ENCODE assay signal across 9 cellular contexts in genomic region chr1:85579619-85580018, GRCh38. TPM values are rescaled to one million over a fixed set of nuclear protein-coding genes. Genes with fewer than 3 reads are reported as not detected.
DNase-seq lines count a peak whose midpoint lies in the region; ATAC-seq, FAIRE-seq and TF ChIP-seq lines count a peak whose summit lies in the region.
"Had no signal": no experiment of that assay in that cellular context is flagged by ENCODE, and none has a peak within 500 bp of the region (broad histone marks: within the 10 kb centered on the region; RNA-seq: fewer than 3 reads in every experiment).

No MANE protein-coding gene starts in this region.

- no peaks in the 10 kb centered on the region for H3K27me3 ChIP-seq in HCT116 (ENCODE audit: insufficient read depth, low read length)
- H3K27me3 ChIP-seq in keratinocyte (ENCODE audit: control insufficient read depth, extremely low read depth, insufficient read depth, low read length), result no peaks in the 10 kb centered on the region
- H3K27me3 ChIP-seq in stomach, result peaks cover 0 to 51% (median 23%) of the 10 kb centered on the region in 3 donors

- WGBS in stomach, 5 donors, result 8 to 18% (median 16%) methylated on average over 14 to 15 of the region's 15 CpGs

- H3K4me1 Mint-ChIP-seq in MCF 10A (ENCODE audit: insufficient read depth, unreplicated experiment), result peaks cover 29% of the 10 kb centered on the region
- peaks cover 31% of the 10 kb centered on the region for H3K4me1 Mint-ChIP-seq in CD14-positive monocyte

- peaks cover 5 to 18% of the 10 kb centered on the region in 2 experiments; a peak in 3 of 4 replicates for H3K36me3 ChIP-seq in HCT116 (ENCODE audit: control insufficient read depth in 1 of 2, insufficient read depth in 2 of 2, low read length in 2 of 2)
- peaks cover 7 to 21% of the 10 kb centered on the region in 2 experiments for H3K36me3 ChIP-seq in keratinocyte (ENCODE audit: control insufficient read depth in 2 of 2, extremely low read depth in 1 of 2, insufficient read depth in 2 of 2, low read length in 2 of 2)
- peaks cover 3 to 15% (median 10%) of the 10 kb centered on the region in 4 donors for H3K36me3 ChIP-seq in stomach

- intact Hi-C loops in HCT116 (cut with micrococcal nuclease) (loop anchor here (1.0 kb wide), 1 partner anchor 271 kb away; no protein-coding TSS in a partner anchor), MCF 10A (cut with micrococcal nuclease) (loop anchor here (1.0 to 5.0 kb wide), 4 partner anchors 28 to 235 kb away; partner anchors contain the start of gene ZNHIT6), stomach (cut with DNase I; ENCODE audit: low total_unique reads) (no loop called here), CD14-positive monocyte (cut with micrococcal nuclease) (no loop called here)

- peaks cover 55% of the 10 kb centered on the region for H3K36me3 Mint-ChIP-seq in MCF 10A (ENCODE audit: insufficient read depth, unreplicated experiment)
- H3K36me3 Mint-ChIP-seq in CD14-positive monocyte, result peaks cover 0 to 2% of the 10 kb centered on the region in 2 donors

- H3K9me3 ChIP-seq in HCT116 (ENCODE audit: control insufficient read depth in 1 of 2, insufficient read depth in 1 of 2, low read depth in 1 of 2, low read length in 2 of 2) (no peaks in the 10 kb centered on the region), keratinocyte (ENCODE audit: control insufficient read depth, low read depth, low read length) (no peaks in the 10 kb centered on the region), stomach (no peaks in the 10 kb centered on the region)

- RAD21 ChIA-PET in HCT116 (lab: Charles Lee; ENCODE audit: low non-redundant PET in 1 of 2, low total read pairs in 2 of 2, uncharacterized antibody in 2 of 2, unreplicated experiment in 2 of 2), result no interaction called here

- H3K4me1 ChIP-seq in HCT116 (ENCODE audit: control insufficient read depth in 1 of 2, insufficient read depth in 2 of 2, low read length in 2 of 2) (peaks cover 30 to 72% of the 10 kb centered on the region in 2 experiments), keratinocyte (ENCODE audit: control insufficient read depth, extremely low read depth, insufficient read depth, low read length) (peaks cover 50% of the 10 kb centered on the region), stomach (peaks cover 17 to 65% (median 33%) of the 10 kb centered on the region in 4 donors)

- dilution Hi-C loops in keratinocyte (cut with MboI; ENCODE audit: extremely low pct_ligation_motif_present, low sequenced_read_pairs), result no loop called here

- BruUV-seq in HCT116 (replicated peaks; lab: Mats Ljungman, UMichigan) (no TSS peak), MCF 10A (replicated peaks; lab: Mats Ljungman, UMichigan) (no TSS peak)

- no peak for ATAC-seq in HCT116
- no peak for ATAC-seq in activated CD4-positive, CD25-positive, alpha-beta regulatory T cell treated with anti-CD3 and anti-CD28 coated beads, Interleukin-2, amount 50 U/mL, for 24 hours

- H3K27me3 Mint-ChIP-seq in MCF 10A (ENCODE audit: insufficient read depth, unreplicated experiment) (no peaks in the 10 kb centered on the region), CD14-positive monocyte (ENCODE audit: low read depth in 3 of 3) (peaks cover 67 to 88% (median 76%) of the 10 kb centered on the region in 3 donors)

- TF ChIP-seq EP300 in stomach (IDR thresholded peaks at IDR 0.05), result no peak

- CTCF ChIA-PET in HCT116 (lab: Charles Lee) (interaction anchor here (0.6 to 0.7 kb wide), 4 partner anchors 36 to 286 kb away, joined by 3 to 4 read pairs (median 3); no protein-coding TSS in a partner anchor), MCF 10A (lab: Yijun Ruan, JAX) (interaction anchor here (0.9 to 1.1 kb wide), 2 partner anchors 29 to 321 kb away, joined by 3 to 4 read pairs; no protein-coding TSS in a partner anchor)

- TF ChIP-seq POLR2A in HCT116 (IDR thresholded peaks at IDR 0.05; ENCODE audit: borderline replicate concordance, extremely low read depth, insufficient read depth, insufficient read length) (no peak), stomach (IDR thresholded peaks at IDR 0.05) (no peak)

- H3K4me2 ChIP-seq in HCT116 (ENCODE audit: low read length), result peak overlapping the region; percentile 86
- peak overlapping the region; percentile 94 for H3K4me2 ChIP-seq in keratinocyte (ENCODE audit: control insufficient read depth, extremely low read depth, insufficient read depth, low read depth, low read length)

- H3K4me3 ChIP-seq in HCT116 (replicated peaks in 1 of 2; ENCODE audit: low read depth in 1 of 2, low read length in 2 of 2) (no peak overlapping the region), keratinocyte (ENCODE audit: control insufficient read depth in 2 of 3, extremely low read depth in 1 of 3, insufficient read depth in 2 of 3, low read depth in 1 of 3, low read length in 3 of 3) (peak overlapping the region in 2 of 3 experiments; percentile 80 to 95), stomach (peak overlapping the region; percentile 56 to 88 (median 66))

- TF ChIP-seq CTCF in HCT116 (IDR thresholded peaks at IDR 0.05 in 2 of 3, conservative IDR thresholded peaks at IDR 0.05 in 1 of 3; ENCODE audit: borderline replicate concordance in 1 of 3, insufficient read depth in 1 of 3, low read depth in 2 of 3, low read length in 2 of 3) (no peak), MCF 10A (IDR thresholded peaks at IDR 0.05; ENCODE audit: unreplicated experiment) (no peak), keratinocyte (optimal IDR thresholded peaks at IDR 0.05 in 1 of 3, IDR thresholded peaks at IDR 0.05 in 1 of 3, conservative IDR thresholded peaks at IDR 0.05 in 1 of 3; ENCODE audit: extremely low read depth in 1 of 3, insufficient read depth in 2 of 3, low read length in 3 of 3) (no peak), stomach (IDR thresholded peaks at IDR 0.05) (no peak), CD14-positive monocyte (IDR thresholded peaks at IDR 0.05) (no peak)

- H2AFZ ChIP-seq in HCT116 (ENCODE audit: low read depth, low read length, poor library complexity, severe bottlenecking) (no peak overlapping the region), keratinocyte (ENCODE audit: control insufficient read depth, low read length) (peak overlapping the region; percentile 67)

- H3K4me3 Mint-ChIP-seq in MCF 10A (ENCODE audit: unreplicated experiment) (peak overlapping the region; percentile 94), CD14-positive monocyte (peak overlapping the region in 1 of 2 donors; percentile 65)

- POLR2A ChIA-PET in HCT116 (lab: Charles Lee), result interaction anchor here (1.3 kb wide), 1 partner anchor 25 kb away, joined by 3 read pairs; no protein-coding TSS in a partner anchor
- POLR2A ChIA-PET in MCF 10A (lab: Yijun Ruan, JAX), result interaction anchor here (0.5 to 3.4 kb wide), 13 partner anchors 8 to 321 kb away, joined by 3 to 44 read pairs (median 8); partner anchors contain the start of genes BCL10, C1orf52 and DDAH1

- DNase-seq in HCT116 (ENCODE audit: low read depth, low spot score), result no peak
- peak; percentile 41 for DNase-seq in MCF 10A (ENCODE audit: unreplicated experiment)
- DNase-seq in keratinocyte (ENCODE audit: low read depth, low spot score), result no peak
- DNase-seq in stomach, result no peak
- no peak for DNase-seq in NCI-H1105 treated with DMSO at 0.1 percent for 48 hours (lab: John Stamatoyannopoulos, UW)
- no peak for DNase-seq in NCI-H2171 treated with DMSO at 0.1 percent for 48 hours (lab: John Stamatoyannopoulos, UW)
- no peak for DNase-seq in CD14-positive monocyte (ENCODE audit: low spot score)
- DNase-seq: activated CD4-positive, CD25-positive, alpha-beta regulatory T cell had no signal

- no peak for FAIRE-seq in keratinocyte (lab: Jason Lieb, UNC)

- no peaks in the 10 kb centered on the region for H3K9me1 ChIP-seq in keratinocyte (ENCODE audit: control insufficient read depth, extremely low read depth, insufficient read depth, low read length)

- H3K79me2 ChIP-seq in HCT116 (ENCODE audit: insufficient read depth, low read length), result peaks cover 27% of the 10 kb centered on the region
- H3K79me2 ChIP-seq in keratinocyte (ENCODE audit: control insufficient read depth, insufficient read depth, low read length), result peaks cover 23% of the 10 kb centered on the region

- H3K27ac ChIP-seq in HCT116 (ENCODE audit: low read depth, low read length), result no peak overlapping the region
- peak overlapping the region; percentile 90 for H3K27ac ChIP-seq in keratinocyte (ENCODE audit: control insufficient read depth, insufficient read depth, low read length)
- H3K27ac ChIP-seq in stomach, result peak overlapping the region; percentile 1 to 98 (median 95)

- TF ChIP-seq RAD21 in HCT116 (IDR thresholded peaks at IDR 0.05; ENCODE audit: low read depth), result no peak

- H3K27ac Mint-ChIP-seq in MCF 10A (ENCODE audit: low read depth, unreplicated experiment), result peak overlapping the region; percentile 97
- H3K27ac Mint-ChIP-seq in CD14-positive monocyte, result no peak overlapping the region

- H3K9ac ChIP-seq in HCT116 (ENCODE audit: low read length) (no peak overlapping the region; the same call in 1 of the 2 replicates), keratinocyte (ENCODE audit: control insufficient read depth, extremely low read depth, insufficient read depth, low read length) (peak overlapping the region; percentile 93)

- H3K9me3 Mint-ChIP-seq in MCF 10A (ENCODE audit: unreplicated experiment) (no peaks in the 10 kb centered on the region), CD14-positive monocyte (peaks cover 0 to 17% (median 4%) of the 10 kb centered on the region in 7 donors)

- peaks cover 7% of the 10 kb centered on the region; the same call in 1 of the 2 replicates for H4K20me1 ChIP-seq in HCT116 (ENCODE audit: insufficient read depth)
- peaks cover 17% of the 10 kb centered on the region for H4K20me1 ChIP-seq in keratinocyte (ENCODE audit: control insufficient read depth, extremely low read depth, insufficient read depth, low read length)

- no peaks in the 10 kb centered on the region for H3K9me2 ChIP-seq in HCT116 (ENCODE audit: insufficient read depth)

TF ChIP-seq in HCT116, 20 proteins besides CTCF, POLR2A, EP300 and RAD21:
- TF ChIP-seq ZNF274 (IDR thresholded peaks at IDR 0.05; ENCODE audit: low read depth, low read length) (no peak), JUND (IDR thresholded peaks at IDR 0.05) (no peak), YY1 (IDR thresholded peaks at IDR 0.05; ENCODE audit: extremely low read depth, insufficient replicate concordance, low read depth, low read length) (no peak)

RNA-seq across cellular contexts. Expression of gene CCN1, which starts 0.9 kb away (rescaled TPM):
- total RNA-seq in HCT116 (2021; ENCODE audit: unreplicated experiment) (21.9 TPM), MCF 10A (2022) (37.3 and 90.2 TPM in 2 replicates), stomach (100 to 1,000 TPM in 1 of 5 donors, 10 to 100 TPM in 4; 17.0 to 123 (median 70.1) TPM)
- polyA plus RNA-seq in HCT116 (2012), result 75.5 and 156 TPM in 2 replicates
- polyA plus RNA-seq in keratinocyte (77.2 to 238 TPM (median 95.2 TPM) in 3 replicates), stomach (10 to 100 TPM; 15.9 to 30.4 (median 22.7) TPM), CD14-positive monocyte (not detected)
- polyA plus RNA-seq in keratinocyte (2011; ENCODE audit: low read depth), result 58.9 TPM
- polyA plus RNA-seq in keratinocyte (2011; cell fraction: cytosol; rRNA removed), result 74.0 and 77.9 TPM in 2 replicates
- 520 and 553 TPM in 2 replicates for polyA plus RNA-seq in keratinocyte (2011; cell fraction: nucleus; rRNA removed)
- 186 and 227 TPM in 2 replicates for polyA plus RNA-seq in keratinocyte (2012; ENCODE audit: low replicate concordance)
- polyA minus RNA-seq in keratinocyte, result 54.3 to 160 TPM (median 85.0 TPM) in 3 replicates
- 143 TPM for polyA minus RNA-seq in keratinocyte (2011; cell fraction: cytosol; rRNA and poly(A)+ RNA removed)
- 180 and 278 TPM in 2 replicates for polyA minus RNA-seq in keratinocyte (2011; cell fraction: nucleus; rRNA and poly(A)+ RNA removed)

Comparison
In these comparisons a context has a peak if more than half of its experiments do, and no peak if none do; other contexts are left out.
1. H3K4me3 ChIP-seq: peak in keratinocyte (2 of 3) and stomach (4 of 4); none in HCT116 (0 of 2).
2. intact Hi-C loops: an anchor here in HCT116 (1.0 kb wide) and MCF 10A (1.0 to 5.0 kb wide); none called in stomach and CD14-positive monocyte.